8 cellular contexts compared by ENCODE assay signal in genomic region chr12:46266382-46266791, GRCh38. TPM values are rescaled to one million over a fixed set of nuclear protein-coding genes. Genes with fewer than 3 reads are reported as not detected.
DNase-seq lines count a peak whose midpoint lies in the region; ATAC-seq, FAIRE-seq and TF ChIP-seq lines count a peak whose summit lies in the region.

No MANE protein-coding gene starts in this region.

- peaks cover 23% of the 10 kb centered on the region for H3K4me1 ChIP-seq in astrocyte (ENCODE audit: insufficient read depth, low read length)
- peaks cover 0 to 57% (median 23%) of the 10 kb centered on the region in 4 donors for H3K4me1 ChIP-seq in tibial artery

- no peaks in the 10 kb centered on the region for H3K36me3 ChIP-seq in astrocyte (ENCODE audit: insufficient read depth, low read length)
- H3K36me3 ChIP-seq in tibial artery, result no peaks in the 10 kb centered on the region

- H3K9ac ChIP-seq in astrocyte (ENCODE audit: low read length), result peak overlapping the region; percentile 90

- H3K4me3 Mint-ChIP-seq in astrocyte (ENCODE audit: unreplicated experiment) (no peak overlapping the region), progenitor cell of endocrine pancreas (ENCODE audit: low read depth) (no peak overlapping the region)

- H3K9me3 ChIP-seq in astrocyte (ENCODE audit: insufficient read depth, low read depth, low read length) (no peaks in the 10 kb centered on the region), tibial artery (no peaks in the 10 kb centered on the region)

- peaks cover 22% of the 10 kb centered on the region for H4K20me1 ChIP-seq in astrocyte (ENCODE audit: insufficient read depth, low read length)

- H3K4me2 ChIP-seq in astrocyte (ENCODE audit: low read length), result peak overlapping the region; percentile 95

- no peaks in the 10 kb centered on the region for H3K36me3 Mint-ChIP-seq in astrocyte (ENCODE audit: low read depth, unreplicated experiment)
- no peaks in the 10 kb centered on the region for H3K36me3 Mint-ChIP-seq in progenitor cell of endocrine pancreas (ENCODE audit: insufficient read depth)

- H3K27ac Mint-ChIP-seq in astrocyte (ENCODE audit: unreplicated experiment) (no peak overlapping the region), progenitor cell of endocrine pancreas (no peak overlapping the region)

- H3K27me3 ChIP-seq in astrocyte (ENCODE audit: insufficient read depth, low read length), result no peaks in the 10 kb centered on the region
- H3K27me3 ChIP-seq in tibial artery, result no peaks in the 10 kb centered on the region

- H3K4me3 ChIP-seq in astrocyte (ENCODE audit: insufficient read depth, low read depth, low read length) (peak overlapping the region; percentile 90), tibial artery (peak overlapping the region; percentile 70 to 76)

- TF ChIP-seq CTCF in astrocyte (IDR thresholded peaks at IDR 0.05; ENCODE audit: insufficient read depth, low read depth, low read length) (no peak), tibial artery (IDR thresholded peaks at IDR 0.05) (no peak), progenitor cell of endocrine pancreas (IDR thresholded peaks at IDR 0.05; ENCODE audit: unreplicated experiment) (no peak)

- no peak for FAIRE-seq in astrocyte (lab: Jason Lieb, UNC)

- H3K79me2 ChIP-seq in astrocyte (ENCODE audit: insufficient read depth, low read length), result peaks cover 72% of the 10 kb centered on the region

- no peak overlapping the region for H2AFZ ChIP-seq in astrocyte (ENCODE audit: low read depth, low read length)

- DNase-seq in activated T-cell treated with anti-CD3 and anti-CD28 coated beads for 1 hour (ENCODE audit: low read depth) (peak; percentile 26), NCI-H524 treated with DMSO at 0.1 percent for 48 hours (lab: John Stamatoyannopoulos, UW) (peak; percentile 10), astrocyte (ENCODE audit: low read depth) (peak; percentile 30), left kidney (ENCODE audit: low read depth, low spot score) (peak; percentile 71), tibial artery (peak in 1 of 2 donors; percentile 31), progenitor cell of endocrine pancreas (ENCODE audit: low spot score, unreplicated experiment) (no peak)
- DNase-seq in activated T-cell treated with anti-CD3 and anti-CD28 coated beads, Interleukin-2, amount 50 U/mL, for 1 hour, result no peak

- H3K27me3 Mint-ChIP-seq in astrocyte (ENCODE audit: low read depth, unreplicated experiment) (no peaks in the 10 kb centered on the region), progenitor cell of endocrine pancreas (no peaks in the 10 kb centered on the region)

- H3K27ac ChIP-seq in astrocyte (ENCODE audit: low read depth, low read length) (peak overlapping the region; percentile 67), tibial artery (peak overlapping the region; percentile 88 to 91)

- peaks cover 15% of the 10 kb centered on the region for H3K4me1 Mint-ChIP-seq in astrocyte (ENCODE audit: low read depth, unreplicated experiment)
- peaks cover 21% of the 10 kb centered on the region for H3K4me1 Mint-ChIP-seq in progenitor cell of endocrine pancreas (ENCODE audit: low read depth)

- ATAC-seq in HG03457 (IDR thresholded peaks at IDR 0.05; ENCODE audit: unreplicated experiment), result no peak

- intact Hi-C loops in tibial artery (cut with DNase I; ENCODE audit: low total_unique reads), result loop anchor here (5.0 kb wide), 2 partner anchors 104 to 106 kb away; partner anchors contain the start of gene SLC38A2

- H3K9me3 Mint-ChIP-seq in astrocyte (ENCODE audit: unreplicated experiment), result no peaks in the 10 kb centered on the region
- no peaks in the 10 kb centered on the region for H3K9me3 Mint-ChIP-seq in progenitor cell of endocrine pancreas (ENCODE audit: low read depth)

RNA-seq across cellular contexts. Expression of gene SLC38A1, which starts 2.5 kb away (rescaled TPM):
- total RNA-seq in astrocyte (141 and 160 TPM in 2 replicates), progenitor cell of endocrine pancreas (144 and 146 TPM in 2 replicates)

Comparison
In these comparisons a context has a peak if more than half of its experiments do, and no peak if none do; other contexts are left out.
1. DNase-seq: peak in activated T-cell treated with anti-CD3 and anti-CD28 coated beads for 1 hour (single experiment), NCI-H524 treated with DMSO at 0.1 percent for 48 hours (single experiment), astrocyte (single experiment) and left kidney (single experiment); none in activated T-cell treated with anti-CD3 and anti-CD28 coated beads, Interleukin-2, amount 50 U/mL, for 1 hour (single experiment) and progenitor cell of endocrine pancreas (single experiment).